In the genomic region with DNA sequence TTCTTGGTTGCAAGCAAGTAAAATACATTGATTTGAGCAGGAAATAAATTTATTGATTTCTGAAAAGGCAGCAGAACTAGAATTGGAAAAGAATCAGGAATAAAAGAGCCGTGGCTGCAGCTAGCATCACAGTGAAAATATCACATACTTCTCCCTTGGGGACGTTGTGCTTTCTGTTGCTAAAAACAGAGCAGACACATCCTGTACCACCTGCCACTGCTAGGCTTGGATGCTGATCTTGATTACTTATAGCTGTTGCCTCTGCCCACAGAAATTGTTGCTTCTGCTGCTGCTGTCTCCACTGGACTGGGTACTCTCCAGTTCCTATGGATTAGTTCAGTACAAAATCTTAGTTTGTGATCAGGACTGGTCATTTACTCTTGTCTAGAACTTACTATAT, we compare ENCODE assay signal across 9 cellular contexts.
A peak's percentile ranks its signal among the peaks of the same experiment; 100 is the strongest.
DNase-seq lines count a peak whose midpoint lies in the region; ATAC-seq and TF ChIP-seq lines count a peak whose summit lies in the region.
"Had no signal": no experiment of that assay in that cellular context is flagged by ENCODE, and none has a peak within 500 bp of the region (broad histone marks: within the 10 kb centered on the region; RNA-seq: fewer than 3 reads in every experiment).

No MANE protein-coding gene starts in this region.

- ATAC-seq in GM19372 (IDR thresholded peaks at IDR 0.05; ENCODE audit: low read depth, unreplicated experiment), result peak; percentile 81
- ATAC-seq in HG03039 (IDR thresholded peaks at IDR 0.05; ENCODE audit: unreplicated experiment), result peak; percentile 87

- peak; percentile 17 for DNase-seq in COR-L47 (lab: John Stamatoyannopoulos, UW)
- DNase-seq in T-helper 1 cell, result no peak
- DNase-seq in C1 segment of cervical spinal cord (lab: John Stamatoyannopoulos, UW), result no peak
- no peak for DNase-seq in NCI-H2029 treated with DMSO at 0.1 percent for 48 hours (lab: John Stamatoyannopoulos, UW)
- no peak for DNase-seq in CD1c-positive myeloid dendritic cell (ENCODE audit: extremely low spot score)

- no peaks in the 10 kb centered on the region for H3F3A ChIP-seq in OCI-LY1 (ENCODE audit: insufficient read depth, low read length)

- peaks cover 20% of the 10 kb centered on the region for H3K4me1 ChIP-seq in OCI-LY1 (ENCODE audit: insufficient read depth, low read length, severe bottlenecking)

- no peaks in the 10 kb centered on the region for H3K9me3 ChIP-seq in OCI-LY1 (ENCODE audit: low read length)

- H2AFZ ChIP-seq in OCI-LY1 (ENCODE audit: low read length), result no peak overlapping the region

- no peaks in the 10 kb centered on the region for H3K36me3 ChIP-seq in OCI-LY1 (ENCODE audit: insufficient read depth, low read length)

- peak overlapping the region; percentile 27 for H3K4me2 ChIP-seq in OCI-LY1 (ENCODE audit: low read length)

- no peaks in the 10 kb centered on the region for H4K20me1 ChIP-seq in OCI-LY1 (ENCODE audit: insufficient read depth, low read length)

- no peak for TF ChIP-seq CTCF in OCI-LY1 (IDR thresholded peaks at IDR 0.05; ENCODE audit: low read length)

- H3K9me2 ChIP-seq in OCI-LY1 (ENCODE audit: low read depth, low read length), result no peaks in the 10 kb centered on the region

- no peak overlapping the region for H3K4me3 ChIP-seq in OCI-LY1 (ENCODE audit: low read depth, low read length, poor library complexity, severe bottlenecking)

- H3K9ac ChIP-seq in OCI-LY1 (ENCODE audit: low read length), result no peak overlapping the region

- H3K27ac ChIP-seq in OCI-LY1 (ENCODE audit: low read depth, low read length, poor library complexity, severe bottlenecking), result peak overlapping the region; percentile 10
- H3K27ac ChIP-seq: C4-2B had no signal

- H3K27me3 ChIP-seq in OCI-LY1 (ENCODE audit: insufficient read depth, low read length), result no peaks in the 10 kb centered on the region

- H3K79me2 ChIP-seq in OCI-LY1 (ENCODE audit: insufficient read depth, low read length), result no peaks in the 10 kb centered on the region
